Comparison of ENCODE assay signal across 8 cellular contexts in the genomic region with DNA sequence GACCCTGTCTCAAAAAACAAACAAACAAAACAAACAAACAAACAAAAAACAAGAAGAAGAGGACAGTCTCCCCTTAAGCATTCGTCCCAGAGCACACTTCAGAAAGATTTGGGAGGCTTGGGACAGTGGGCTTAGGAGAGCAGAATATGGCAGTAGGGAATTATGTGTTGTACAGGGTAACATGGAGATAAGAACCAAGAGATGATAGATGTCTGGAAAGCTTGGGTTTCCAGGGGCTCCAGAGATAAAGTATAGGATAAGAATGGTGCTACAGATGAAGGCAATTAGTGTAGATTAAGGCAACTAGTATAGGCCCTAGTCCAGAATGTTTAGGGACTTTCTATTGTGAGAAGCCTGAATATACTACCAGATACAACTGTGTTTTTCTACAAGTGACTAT.
"Had no signal": no experiment of that assay in that cellular context is flagged by ENCODE, and none has a peak within 500 bp of the region (broad histone marks: within the 10 kb centered on the region; RNA-seq: fewer than 3 reads in every experiment).

No MANE protein-coding gene starts in this region.

- H3K4me3 Mint-ChIP-seq: IgD-negative memory B cell had no signal

- H3K27me3 Mint-ChIP-seq: IgD-negative memory B cell had no signal

- H3K27ac ChIP-seq: HL-60 had no signal

- H3K4me1 Mint-ChIP-seq: IgD-negative memory B cell had no signal

- ATAC-seq: HepG2, K562 had no signal

- FAIRE-seq: HepG2, HTR-8/SVneo, K562 had no signal

- DNase-seq: IMR-90, KBM-7, KG1 had no signal

- H3K4me3 ChIP-seq: K562 had no signal
